In the genomic region with DNA sequence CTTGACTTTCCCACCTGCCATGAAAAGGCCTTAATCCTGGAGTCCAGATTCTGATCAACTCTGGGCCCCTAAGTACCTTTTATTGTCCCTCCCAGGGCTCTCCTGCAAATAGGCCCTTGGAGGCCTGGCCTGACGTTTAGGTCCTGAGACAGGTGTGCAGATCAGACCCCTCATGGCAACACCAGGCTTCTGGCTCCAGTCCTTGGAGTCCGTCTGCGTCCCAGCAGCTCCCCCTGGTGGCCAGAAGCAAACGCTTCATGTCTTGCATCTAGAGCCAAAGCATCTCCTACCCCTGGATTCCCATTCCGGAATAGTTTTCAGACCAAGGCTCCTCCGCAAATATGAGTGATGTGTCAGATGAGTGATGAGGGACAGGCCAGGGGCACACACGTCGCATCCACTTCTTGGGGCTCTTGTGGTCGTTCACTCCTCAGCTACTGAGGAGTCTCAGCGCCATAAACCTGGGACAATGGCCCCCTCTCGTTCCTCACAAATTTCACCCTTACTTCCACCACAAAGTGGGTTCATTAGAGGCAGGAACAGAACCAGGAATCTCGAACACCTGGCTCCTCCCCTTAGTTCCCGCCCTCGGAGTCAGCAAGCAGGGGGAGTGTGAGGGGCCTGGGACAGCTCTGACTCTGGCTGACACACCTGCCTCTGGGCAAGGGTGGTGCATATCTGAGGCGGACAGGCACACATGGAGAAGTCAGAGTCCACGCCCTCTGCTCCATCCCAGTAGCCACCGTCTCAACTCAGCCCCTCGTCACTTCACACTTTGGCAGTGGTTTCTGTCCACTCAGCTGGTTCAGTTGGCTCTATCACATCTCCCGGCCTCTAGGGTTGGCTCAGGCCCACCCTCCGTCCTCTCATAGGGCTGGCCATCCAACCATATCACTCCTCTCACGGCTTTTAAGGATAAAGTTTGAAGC, we compare ENCODE assay signal across 9 cellular contexts.
DNase-seq lines count a peak whose midpoint lies in the region; ATAC-seq, FAIRE-seq and TF ChIP-seq lines count a peak whose summit lies in the region.
"Had no signal": no experiment of that assay in that cellular context is flagged by ENCODE, and none has a peak within 500 bp of the region (broad histone marks: within the 10 kb centered on the region; RNA-seq: fewer than 3 reads in every experiment).

No MANE protein-coding gene starts in this region.

- H3K27ac Mint-ChIP-seq in activated naive CD4-positive, alpha-beta T cell treated with anti-CD3 and anti-CD28 coated beads for 36 hours = no peak overlapping the region

- no peaks in the 10 kb centered on the region for H3K9me3 Mint-ChIP-seq in activated naive CD4-positive, alpha-beta T cell treated with anti-CD3 and anti-CD28 coated beads for 36 hours

- TF ChIP-seq POLR2A in tibial nerve (IDR thresholded peaks at IDR 0.05) = no peak

- no peaks in the 10 kb centered on the region for H3K4me1 Mint-ChIP-seq in activated naive CD4-positive, alpha-beta T cell treated with anti-CD3 and anti-CD28 coated beads for 36 hours (ENCODE audit: low read depth)

- no peak overlapping the region for H3K4me3 Mint-ChIP-seq in activated naive CD4-positive, alpha-beta T cell treated with anti-CD3 and anti-CD28 coated beads for 36 hours

- no peaks in the 10 kb centered on the region for H3K9me3 ChIP-seq in pancreas
- H3K9me3 ChIP-seq in tibial nerve = no peaks in the 10 kb centered on the region
- H3K9me3 ChIP-seq: BLaER1 treated with 17β-estradiol and CSF1 and Interleukin-3, amounts not matched to agents 10 nM and 100 nM had no signal

- WGBS in pancreas, 2 donors = 22 to 25% methylated on average over 21 of the region's 21 CpGs
- WGBS in tibial nerve, 2 donors = 37 to 39% methylated on average over 20 to 21 of the region's 21 CpGs

- ATAC-seq in SK-N-SH treated with all-trans-retinoic acid at 6 μM for 48 hours (peak; percentile 96), pancreas (peak; percentile 64 to 92 (median 91))

- TF ChIP-seq CTCF in pancreas (IDR thresholded peaks at IDR 0.05) (peak; percentile 87 to 94 (median 91)), tibial nerve (IDR thresholded peaks at IDR 0.05) (peak; percentile 67 to 89 (median 81))

- H3K4me1 ChIP-seq in pancreas (no peaks in the 10 kb centered on the region), tibial nerve (no peaks in the 10 kb centered on the region)

- no peak overlapping the region for H3K27ac ChIP-seq in pancreas
- H3K27ac ChIP-seq in tibial nerve = no peak overlapping the region
- H3K27ac ChIP-seq: BLaER1 treated with 17β-estradiol and CSF1 and Interleukin-3, amounts not matched to agents 10 nM and 100 nM had no signal

- H3K36me3 Mint-ChIP-seq in activated naive CD4-positive, alpha-beta T cell treated with anti-CD3 and anti-CD28 coated beads for 36 hours (ENCODE audit: low read depth) = no peaks in the 10 kb centered on the region

- peak; percentile 43 for DNase-seq in SIG-M5 treated with dmso at 0.1 percent for 504 hours (lab: John Stamatoyannopoulos, UW; ENCODE audit: unreplicated experiment)
- DNase-seq in SIG-M5 (lab: John Stamatoyannopoulos, UW) = no peak
- DNase-seq in NCI-H1092 (lab: John Stamatoyannopoulos, UW) = peak; percentile 81
- DNase-seq in activated naive CD4-positive, alpha-beta T cell treated with anti-CD3 and anti-CD28 coated beads for 36 hours = peak; percentile 87
- DNase-seq in glomerular endothelial cell (ENCODE audit: extremely low read depth, low read depth, low spot score) = peak; percentile 34
- peak; percentile 61 to 94 (median 84) for DNase-seq in pancreas
- peak; percentile 67 to 78 for DNase-seq in tibial nerve (ENCODE audit: low spot score in 2 of 2)

- no peak for TF ChIP-seq EP300 in tibial nerve (IDR thresholded peaks at IDR 0.05)

- H3K27me3 Mint-ChIP-seq in activated naive CD4-positive, alpha-beta T cell treated with anti-CD3 and anti-CD28 coated beads for 36 hours (ENCODE audit: low read depth) = no peaks in the 10 kb centered on the region

- CTCF ChIA-PET in activated naive CD4-positive, alpha-beta T cell treated with anti-CD3 and anti-CD28 coated beads for 36 hours (lab: Charles Lee) = interaction anchor here (0.7 to 13.2 kb wide), 17 partner anchors 10 to 518 kb away, joined by 3 to 267 read pairs (median 3); a partner anchor contains a TSS

- H3K4me3 ChIP-seq in pancreas = no peak overlapping the region
- H3K4me3 ChIP-seq in tibial nerve = no peak overlapping the region
- H3K4me3 ChIP-seq: BLaER1 treated with 17β-estradiol and CSF1 and Interleukin-3, amounts not matched to agents 10 nM and 100 nM had no signal

- H3K27me3 ChIP-seq in pancreas (no peaks in the 10 kb centered on the region), tibial nerve (no peaks in the 10 kb centered on the region)
- H3K27me3 ChIP-seq: BLaER1 treated with 17β-estradiol and CSF1 and Interleukin-3, amounts not matched to agents 10 nM and 100 nM had no signal

- no peaks in the 10 kb centered on the region for H3K36me3 ChIP-seq in pancreas
- no peaks in the 10 kb centered on the region for H3K36me3 ChIP-seq in tibial nerve

- intact Hi-C loops in activated naive CD4-positive, alpha-beta T cell treated with anti-CD3 and anti-CD28 coated beads for 36 hours (cut with micrococcal nuclease) = loop anchor here (1.0 to 5.0 kb wide), 6 partner anchors 140 to 515 kb away; a partner anchor contains a TSS
- intact Hi-C loops in pancreas (cut with DNase I) = loop anchor here (5.0 to 10.0 kb wide), 2 partner anchors 473 to 475 kb away; no protein-coding TSS in a partner anchor

- FAIRE-seq in pancreas (lab: Jason Lieb, UNC) = no peak

TF ChIP-seq in SK-N-SH treated with all-trans-retinoic acid at 6 μM for 48 hours, 23 proteins besides CTCF, POLR2A, EP300 and RAD21:
- TF ChIP-seq RARB (CRISPR knock-in tag; IDR thresholded peaks at IDR 0.05) = no peak
